Comparison of ENCODE assay signal across 8 cellular contexts in genomic region chr14:54568821-54569591, GRCh38. TPM values are rescaled to one million over a fixed set of nuclear protein-coding genes. Genes with fewer than 3 reads are reported as not detected.
DNase-seq lines count a peak whose midpoint lies in the region; ATAC-seq and TF ChIP-seq lines count a peak whose summit lies in the region.

No MANE protein-coding gene starts in this region.

- H3K9me3 Mint-ChIP-seq in CD8-positive, alpha-beta T cell = peaks cover 10% of the 10 kb centered on the region
- peaks cover 0 to 16% (median 12%) of the 10 kb centered on the region in 3 donors for H3K9me3 Mint-ChIP-seq in T-cell

- CTCF ChIA-PET in CD8-positive, alpha-beta T cell (lab: Charles Lee) = interaction anchor here (0.7 to 7.7 kb wide), 6 partner anchors 13 to 237 kb away, joined by 3 to 169 read pairs (median 3); no protein-coding TSS in a partner anchor
- CTCF ChIA-PET in T-cell (lab: Charles Lee) = interaction anchor here (0.6 to 5.7 kb wide), 8 partner anchors 74 to 1743 kb away, joined by 3 to 64 read pairs (median 4); no protein-coding TSS in a partner anchor

- no peak overlapping the region for H2AFZ ChIP-seq in neuron (ENCODE audit: low read depth, low read length)

- peaks cover 4% of the 10 kb centered on the region for H3K27me3 ChIP-seq in CD8-positive, alpha-beta T cell (ENCODE audit: insufficient read depth, low read length)
- no peaks in the 10 kb centered on the region for H3K27me3 ChIP-seq in neuron (ENCODE audit: insufficient read depth, low read length)

- peaks cover 28% of the 10 kb centered on the region for H3K27me3 Mint-ChIP-seq in CD8-positive, alpha-beta T cell (ENCODE audit: low read depth)
- peaks cover 6 to 7% of the 10 kb centered on the region in 2 donors for H3K27me3 Mint-ChIP-seq in T-cell

- intact Hi-C loops in CD8-positive, alpha-beta T cell (cut with DNase I, micrococcal nuclease) = loop anchor here (5.0 to 10.0 kb wide), 5 partner anchors 57 to 843 kb away; partner anchors contain the start of genes ATG14 (in 1 of the 2), CDKN3 (in 1 of the 2) and MAPK1IP1L (in 1 of the 2)

- no peak overlapping the region for H3K4me3 ChIP-seq in CD8-positive, alpha-beta T cell (ENCODE audit: low read depth, low read length)
- H3K4me3 ChIP-seq in fibroblast of the aortic adventitia (ENCODE audit: low read depth, low read length) (peak overlapping the region; percentile 80), neuron (ENCODE audit: low read length) (peak overlapping the region; percentile 74)

- peaks cover 4% of the 10 kb centered on the region for H3K9me3 ChIP-seq in CD8-positive, alpha-beta T cell (ENCODE audit: low read length)
- H3K9me3 ChIP-seq in neuron (ENCODE audit: low read length) = peaks cover 5% of the 10 kb centered on the region

- H3K4me3 Mint-ChIP-seq in CD8-positive, alpha-beta T cell = peak overlapping the region; percentile 37
- peak overlapping the region; percentile 73 to 97 (median 80) for H3K4me3 Mint-ChIP-seq in T-cell

- H3K27ac ChIP-seq in CD8-positive, alpha-beta T cell (ENCODE audit: low read depth, low read length) = no peak overlapping the region

- H3K36me3 ChIP-seq in CD8-positive, alpha-beta T cell (ENCODE audit: insufficient read depth, low read length) = no peaks in the 10 kb centered on the region
- H3K36me3 ChIP-seq in neuron (ENCODE audit: insufficient read depth, low read length) = peaks cover 11% of the 10 kb centered on the region

- ATAC-seq in CD8-positive, alpha-beta T cell = no peak
- ATAC-seq in T-cell (replicated peaks in 1 of 4) = no peak
- no peak for ATAC-seq in GM18861 (IDR thresholded peaks at IDR 0.05; ENCODE audit: unreplicated experiment)
- no peak for ATAC-seq in GM18519 (IDR thresholded peaks at IDR 0.05; ENCODE audit: low FRiP score, unreplicated experiment)

- peaks cover 20% of the 10 kb centered on the region for H3K4me1 Mint-ChIP-seq in CD8-positive, alpha-beta T cell (ENCODE audit: low read depth)
- peaks cover 13 to 20% (median 14%) of the 10 kb centered on the region in 3 donors for H3K4me1 Mint-ChIP-seq in T-cell

- DNase-seq in CD8-positive, alpha-beta T cell = no peak
- no peak for DNase-seq in T-cell
- peak; percentile 32 for DNase-seq in fibroblast of the aortic adventitia (ENCODE audit: low read depth)
- no peak for DNase-seq in activated CD8-positive, alpha-beta memory T cell treated with anti-CD3 and anti-CD28 coated beads for 24 hours
- DNase-seq in stimulated activated CD4-positive, alpha-beta T cell treated with anti-CD3 and anti-CD28 coated beads, Interleukin-2, amount 100 ng/mL, for 48 hours = no peak

- H3K27ac Mint-ChIP-seq in CD8-positive, alpha-beta T cell = no peak overlapping the region
- no peak overlapping the region for H3K27ac Mint-ChIP-seq in T-cell

- TF ChIP-seq CTCF in CD8-positive, alpha-beta T cell (IDR thresholded peaks at IDR 0.05) = no peak
- TF ChIP-seq CTCF in fibroblast of the aortic adventitia (IDR thresholded peaks at IDR 0.05; ENCODE audit: insufficient read depth, low read length) = no peak

- POLR2A ChIA-PET in CD8-positive, alpha-beta T cell (lab: Charles Lee) = interaction anchor here (1.2 kb wide), 1 partner anchor 204 kb away, joined by 3 read pairs; no protein-coding TSS in a partner anchor
- POLR2A ChIA-PET in T-cell (lab: Charles Lee) = interaction anchor here (0.6 kb wide), 4 partner anchors 13 to 834 kb away, joined by 5 to 11 read pairs (median 8); no protein-coding TSS in a partner anchor

- H3K36me3 Mint-ChIP-seq in CD8-positive, alpha-beta T cell = peaks cover 2% of the 10 kb centered on the region
- peaks cover 14% of the 10 kb centered on the region for H3K36me3 Mint-ChIP-seq in T-cell

- peaks cover 15% of the 10 kb centered on the region for H3K4me1 ChIP-seq in CD8-positive, alpha-beta T cell (ENCODE audit: insufficient read depth, low read length)
- peaks cover 36% of the 10 kb centered on the region for H3K4me1 ChIP-seq in neuron (ENCODE audit: insufficient read depth, low read length)

RNA-seq across cellular contexts. Expression of gene SAMD4A, which starts 2.1 kb away (rescaled TPM):
- 1 to 10 TPM; 1.6 to 2.0 TPM for total RNA-seq in CD8-positive, alpha-beta T cell
- total RNA-seq in T-cell (1 to 10 TPM; 1.2 to 3.9 (median 1.3) TPM), fibroblast of the aortic adventitia (ENCODE audit: low replicate concordance) (8.6 and 20.1 TPM in 2 replicates)

RNA-seq across cellular contexts. Expression of gene CGRRF1, which starts 59.3 kb away (rescaled TPM):
- 10 to 100 TPM; 59.6 to 59.9 TPM for total RNA-seq in CD8-positive, alpha-beta T cell
- total RNA-seq in T-cell (10 to 100 TPM; 14.2 to 28.0 (median 14.9) TPM), fibroblast of the aortic adventitia (ENCODE audit: low replicate concordance) (7.0 and 19.7 TPM in 2 replicates)
